ENCODE assay signal across 8 cellular contexts in genomic region chr19:19460761-19461265, GRCh38.
DNase-seq lines count a peak whose midpoint lies in the region; ATAC-seq and TF ChIP-seq lines count a peak whose summit lies in the region.

No MANE protein-coding gene starts in this region.

- H3K27ac ChIP-seq in angular gyrus (ENCODE audit: low read depth, low read length), result peak overlapping the region; percentile 56
- peak overlapping the region; percentile 1 for H3K27ac ChIP-seq in layer of hippocampus (ENCODE audit: low read depth, low read length)

- peak; percentile 65 for DNase-seq in GM13976 (ENCODE audit: low spot score)
- DNase-seq in T-helper 1 cell, result peak; percentile 31 to 74 (median 45)
- DNase-seq in stimulated activated CD4-positive, alpha-beta T cell treated with anti-CD3 and anti-CD28 coated beads, Interleukin-1b, Interleukin-23, amount 100 ng/mL, for 48 hours, result peak; percentile 77
- DNase-seq in GOT3 (lab: John Stamatoyannopoulos, UW), result no peak

- no peak for ATAC-seq in HG02981 (IDR thresholded peaks at IDR 0.05; ENCODE audit: unreplicated experiment)
- no peak for ATAC-seq in HG03039 (IDR thresholded peaks at IDR 0.05; ENCODE audit: unreplicated experiment)

- in situ Hi-C loops in GM13976 (cut with MboI; ENCODE audit: low sequenced_read_pairs, unreplicated experiment), result no loop called here

- H3K27me3 ChIP-seq in layer of hippocampus (ENCODE audit: control insufficient read depth, insufficient read depth, low read length), result no peaks in the 10 kb centered on the region

- no peak for TF ChIP-seq CTCF in GM13976 (IDR thresholded peaks at IDR 0.05; ENCODE audit: borderline replicate concordance, control extremely low read depth, extremely low read depth, insufficient read depth, missing control alignments)
